ENCODE assay signal across 8 cellular contexts in genomic region chr5:1514819-1515310, GRCh38. TPM values are rescaled to one million over a fixed set of nuclear protein-coding genes. Genes with fewer than 3 reads are reported as not detected.
DNase-seq lines count a peak whose midpoint lies in the region; ATAC-seq and TF ChIP-seq lines count a peak whose summit lies in the region.
"Not testable (repeated sequence)": the region's sequence is repeated elsewhere in the genome, so short reads cannot be mapped to it uniquely, and the experiment has no call there.

No MANE protein-coding gene starts in this region.

- not testable (repeated sequence) for H4K5ac ChIP-seq in mesendoderm (ENCODE audit: low read length)

- H3K27ac ChIP-seq in PC-3 (ENCODE audit: low read length) (peak overlapping the region; percentile 97), iPS DF 6.9 (ENCODE audit: low read length) (peak overlapping the region; percentile 79), mesendoderm (ENCODE audit: low read depth, low read length) (peak overlapping the region; percentile 79)
- not testable (repeated sequence) for H3K27ac ChIP-seq in aorta (ENCODE audit: low read depth in 1 of 2, low read length in 2 of 2)

- peak overlapping the region; percentile 54 for H3K18ac ChIP-seq in mesendoderm (ENCODE audit: low read length)

- H3K36me3 ChIP-seq in PC-3 (ENCODE audit: low read depth, low read length) (peaks cover 60% of the 10 kb centered on the region), iPS DF 6.9 (ENCODE audit: control insufficient read depth, insufficient read depth, low read length) (peaks cover 20% of the 10 kb centered on the region)
- H3K36me3 ChIP-seq in mesendoderm (ENCODE audit: control insufficient read depth, insufficient read depth, low read length); aorta (ENCODE audit: control insufficient read depth in 1 of 2, insufficient read depth in 2 of 2, low read length in 1 of 2): not testable (repeated sequence)

- H3K9me3 ChIP-seq in PC-3 (ENCODE audit: low read length); iPS DF 6.9 (ENCODE audit: control insufficient read depth, insufficient read depth, low read length); aorta (ENCODE audit: control insufficient read depth, low read length): not testable (repeated sequence)

- peaks cover 13% of the 10 kb centered on the region for H3F3A ChIP-seq in PC-3 (ENCODE audit: low read length, unreplicated experiment)

- intact Hi-C loops in PC-3 (cut with micrococcal nuclease); posterior vena cava (cut with DNase I); aorta (cut with DNase I): not testable (repeated sequence)

- CTCF ChIA-PET in PC-3 (lab: Charles Lee): not testable (repeated sequence)

- not testable (repeated sequence) for H3K23ac ChIP-seq in mesendoderm (ENCODE audit: low read length)

- not testable (repeated sequence) for H3K4me3 ChIP-seq in PC-3 (ENCODE audit: low read length); iPS DF 6.9 (ENCODE audit: low read length); mesendoderm (ENCODE audit: low read length); aorta (ENCODE audit: low read length in 2 of 2)

- not testable (repeated sequence) for H2AK5ac ChIP-seq in mesendoderm (ENCODE audit: low read length)

- DNase-seq in GM20000 (ENCODE audit: low spot score) (peak; percentile 1), PC-3 (peak; percentile 62), ecto neural progenitor cell (ENCODE audit: low spot score) (peak; percentile 71), iPS DF 6.9 (ENCODE audit: low read depth, low spot score) (peak; percentile 84), mesendoderm (peak; percentile 98), posterior vena cava (ENCODE audit: low spot score) (peak; percentile 53), aorta (peak; percentile 24 to 40)
- DNase-seq in activated CD8-positive, alpha-beta memory T cell treated with anti-CD3 and anti-CD28 coated beads, Interleukin-2, amount 50 U/mL, for 48 hours: peak; percentile 37

- H3K9ac ChIP-seq in PC-3 (ENCODE audit: low read length) (peak overlapping the region; percentile 84; the same call in 1 of the 2 replicates), mesendoderm (ENCODE audit: low read length) (peak overlapping the region; percentile 37)

- H4K20me1 ChIP-seq in PC-3 (ENCODE audit: low read length): not testable (repeated sequence)

- H3K56ac ChIP-seq in mesendoderm (ENCODE audit: low read length): peak overlapping the region; percentile 76

- no CpG with 5 or more reads among the region's 11 CpGs for WGBS in iPS DF 6.9 (ENCODE audit: insufficient coverage, insufficient read length)
- WGBS in mesendoderm (ENCODE audit: extremely low coverage, insufficient coverage, low lambda C conversion rate): no CpG with 5 or more reads among the region's 11 CpGs
- 87 to 91% methylated on average over 11 of the region's 11 CpGs for WGBS in aorta, 2 donors

- peaks cover 27% of the 10 kb centered on the region for H3K79me1 ChIP-seq in mesendoderm (ENCODE audit: low read length)

- H3K27me3 ChIP-seq in PC-3 (ENCODE audit: low read length); iPS DF 6.9 (ENCODE audit: control insufficient read depth, insufficient read depth, low read length); mesendoderm (ENCODE audit: insufficient read depth, low read length, poor library complexity); aorta (ENCODE audit: control insufficient read depth in 1 of 2, insufficient read depth in 2 of 2, low read length in 1 of 2): not testable (repeated sequence)

- not testable (repeated sequence) for H2AFZ ChIP-seq in PC-3 (ENCODE audit: low read length)

- not testable (repeated sequence) for ATAC-seq in PC-3; aorta (ENCODE audit: low FRiP score)

- H3K4ac ChIP-seq in mesendoderm (ENCODE audit: low read depth, low read length): peak overlapping the region; percentile 57

- POLR2A ChIA-PET in PC-3 (lab: Charles Lee; ENCODE audit: unreplicated experiment): not testable (repeated sequence)

- H3K9me2 ChIP-seq in PC-3 (replicated peaks; ENCODE audit: low read length): not testable (repeated sequence)

- H2BK120ac ChIP-seq in mesendoderm (ENCODE audit: low read depth, low read length): peak overlapping the region; percentile 16

- not testable (repeated sequence) for TF ChIP-seq CTCF in GM20000 (IDR thresholded peaks at IDR 0.05; ENCODE audit: extremely low read depth, missing control alignments); PC-3 (conservative IDR thresholded peaks at IDR 0.05; ENCODE audit: low read depth, low read length)

- H2BK15ac ChIP-seq in mesendoderm (replicated peaks; ENCODE audit: low read depth): not testable (repeated sequence)

- not testable (repeated sequence) for BruUV-seq in PC-3 (replicated peaks; lab: Mats Ljungman, UMichigan)

- H3K4me2 ChIP-seq in PC-3 (ENCODE audit: low read length); mesendoderm (ENCODE audit: low read length): not testable (repeated sequence)

- peaks cover 90% of the 10 kb centered on the region for H3K79me2 ChIP-seq in PC-3 (ENCODE audit: low read length)
- peaks cover 80% of the 10 kb centered on the region for H3K79me2 ChIP-seq in mesendoderm (ENCODE audit: control insufficient read depth, insufficient read depth, low read length)

- not testable (repeated sequence) for H4K8ac ChIP-seq in mesendoderm (ENCODE audit: low read depth, low read length)

- H3K4me1 ChIP-seq in PC-3 (ENCODE audit: insufficient read depth, low read length): peaks cover 71% of the 10 kb centered on the region
- peaks cover 39% of the 10 kb centered on the region for H3K4me1 ChIP-seq in iPS DF 6.9 (ENCODE audit: control insufficient read depth, insufficient read depth, low read length)
- not testable (repeated sequence) for H3K4me1 ChIP-seq in mesendoderm (ENCODE audit: control insufficient read depth, low read depth, low read length); aorta (ENCODE audit: control insufficient read depth in 1 of 2, insufficient read depth in 2 of 2, low read length in 2 of 2)

- H2BK5ac ChIP-seq in mesendoderm (ENCODE audit: low read length): not testable (repeated sequence)

RNA-seq across cellular contexts. Expression of gene LPCAT1, which starts 8.9 kb away (rescaled TPM):
- total RNA-seq in PC-3 (2014; rRNA removed): 121 and 144 TPM in 2 replicates
- polyA plus RNA-seq in mesendoderm (2013, experiment 1 of 2): 135 TPM
- 132 TPM for polyA plus RNA-seq in mesendoderm (2013, experiment 2 of 2)
- total RNA-seq in posterior vena cava: 10 to 100 TPM; 30.8 to 36.9 TPM
- total RNA-seq in aorta: 10 to 100 TPM; 38.7 to 68.7 TPM
- polyA plus RNA-seq in aorta: 10 to 100 TPM in 1 of 2 donors, 1 to 10 TPM in 1; 6.4 to 34.2 TPM

Comparison
In these comparisons a context has a peak if more than half of its experiments do, and no peak if none do; other contexts are left out.
1. DNase-seq: peak in every context shown above with its lines; median percentile 98 in mesendoderm; 84 in iPS DF 6.9; 71 in ecto neural progenitor cell; 62 in PC-3; 53 in posterior vena cava; 37 in activated CD8-positive, alpha-beta memory T cell treated with anti-CD3 and anti-CD28 coated beads, Interleukin-2, amount 50 U/mL, for 48 hours; 32 in aorta; 1 in GM20000.